Comparison of ENCODE assay signal across 27 cellular contexts in genomic region chr7:64633401-64633800, GRCh38.
"Had no signal": no experiment of that assay in that cellular context is flagged by ENCODE, and none has a peak within 500 bp of the region (broad histone marks: within the 10 kb centered on the region; RNA-seq: fewer than 3 reads in every experiment).

No MANE protein-coding gene starts in this region.

- H3K27me3 ChIP-seq: colonic mucosa, dorsolateral prefrontal cortex, esophagus muscularis mucosa, esophagus squamous epithelium, foreskin keratinocyte, gastrocnemius medialis, gastroesophageal sphincter, heart left ventricle, heart right ventricle had no signal

- FAIRE-seq: colon, endometrium, endothelial cell of umbilical vein, frontal cortex had no signal

- DNase-seq: colonic mucosa; cortex of kidney; dermis blood vessel endothelial cell; dorsolateral prefrontal cortex; effector CD4-positive, alpha-beta T cell; effector CD8-positive, alpha-beta T cell; effector memory CD4-positive, alpha-beta T cell; effector memory CD8-positive, alpha-beta T cell; endodermal cell; erythroblast; esophagus squamous epithelium; foreskin fibroblast; foreskin keratinocyte; gastrocnemius medialis; glutamatergic neuron; head of caudate nucleus; heart left ventricle; heart right ventricle had no signal

- ATAC-seq: effector memory CD8-positive, alpha-beta T cell; esophagus mucosa; foreskin keratinocyte; gastrocnemius medialis; gastroesophageal sphincter; heart left ventricle; heart right ventricle had no signal

- H3K4me3 ChIP-seq: colonic mucosa, coronary artery, dorsolateral prefrontal cortex, esophagus muscularis mucosa, esophagus squamous epithelium, gastrocnemius medialis, gastroesophageal sphincter, heart left ventricle, heart right ventricle had no signal

- H3K9me3 ChIP-seq: colonic mucosa, esophagus muscularis mucosa, esophagus squamous epithelium, gastrocnemius medialis, gastroesophageal sphincter, heart left ventricle, heart right ventricle had no signal

- H3K27ac ChIP-seq: colonic mucosa, coronary artery, dorsolateral prefrontal cortex, epithelial cell of prostate, esophagus muscularis mucosa, foreskin keratinocyte, gastrocnemius medialis, gastroesophageal sphincter, heart left ventricle, heart right ventricle had no signal

- H3K36me3 ChIP-seq: colonic mucosa, esophagus muscularis mucosa, esophagus squamous epithelium, gastrocnemius medialis, gastroesophageal sphincter, heart left ventricle, heart right ventricle had no signal

- H3K4me1 ChIP-seq: colonic mucosa, esophagus muscularis mucosa, foreskin keratinocyte, gastrocnemius medialis, gastroesophageal sphincter, heart left ventricle, heart right ventricle had no signal
